21 cellular contexts compared by ENCODE assay signal in genomic region chr16:75086281-75086680, GRCh38. TPM values are rescaled to one million over a fixed set of nuclear protein-coding genes. Genes with fewer than 3 reads are reported as not detected.
DNase-seq lines count a peak whose midpoint lies in the region; ATAC-seq and TF ChIP-seq lines count a peak whose summit lies in the region.
"Had no signal": no experiment of that assay in that cellular context is flagged by ENCODE, and none has a peak within 500 bp of the region (broad histone marks: within the 10 kb centered on the region; RNA-seq: fewer than 3 reads in every experiment).

No MANE protein-coding gene starts in this region.

- no peak overlapping the region for H2BK120ac ChIP-seq in trophoblast cell (ENCODE audit: insufficient read depth, low read length, poor library complexity)

- no peak overlapping the region for H3K18ac ChIP-seq in trophoblast cell (ENCODE audit: low read length)

- H3K27ac Mint-ChIP-seq in immature natural killer cell, result no peak overlapping the region

- H3K27me3 ChIP-seq in Loucy (ENCODE audit: insufficient read depth, low read length, poor library complexity, severe bottlenecking) (no peaks in the 10 kb centered on the region), esophagus squamous epithelium (no peaks in the 10 kb centered on the region), trophoblast cell (ENCODE audit: insufficient read depth, low read length) (no peaks in the 10 kb centered on the region)
- H3K27me3 ChIP-seq: dorsolateral prefrontal cortex, upper lobe of left lung had no signal

- intact Hi-C loops in esophagus squamous epithelium (cut with DNase I), result no loop called here

- H4K8ac ChIP-seq in trophoblast cell (ENCODE audit: low read depth, low read length), result no peak overlapping the region

- H3K23ac ChIP-seq in trophoblast cell (ENCODE audit: low read length), result no peak overlapping the region

- H3K4me2 ChIP-seq in Loucy (ENCODE audit: low read depth, low read length, poor library complexity, severe bottlenecking) (peak overlapping the region; percentile 41), trophoblast cell (ENCODE audit: low read length) (no peak overlapping the region)
- H3K4me2 ChIP-seq: PC-9 had no signal

- no peak overlapping the region for H2BK12ac ChIP-seq in trophoblast cell (ENCODE audit: low read length)

- peaks cover 2 to 5% (median 3%) of the 10 kb centered on the region in 3 donors for H3K27me3 Mint-ChIP-seq in immature natural killer cell (ENCODE audit: low read depth in 3 of 3)
- H3K27me3 Mint-ChIP-seq: brain had no signal

- no peaks in the 10 kb centered on the region for H3K9me2 ChIP-seq in Loucy (replicated peaks; ENCODE audit: low read depth, low read length)

- no peak overlapping the region for H4K91ac ChIP-seq in trophoblast cell (ENCODE audit: low read depth, low read length)

- no peak overlapping the region for H3K4me3 Mint-ChIP-seq in immature natural killer cell
- H3K4me3 Mint-ChIP-seq: brain had no signal

- H3K79me1 ChIP-seq in trophoblast cell (ENCODE audit: low read length), result peaks cover 2% of the 10 kb centered on the region

- TF ChIP-seq CTCF in Loucy (conservative IDR thresholded peaks at IDR 0.05; ENCODE audit: low read length) (no peak), esophagus squamous epithelium (IDR thresholded peaks at IDR 0.05) (no peak)

- H3K36me3 ChIP-seq in Loucy (ENCODE audit: insufficient read depth, low read length) (peaks cover 62% of the 10 kb centered on the region), esophagus squamous epithelium (no peaks in the 10 kb centered on the region), trophoblast cell (ENCODE audit: control insufficient read depth in 1 of 2, insufficient read depth in 2 of 2, low read length in 2 of 2) (peaks cover 0 to 2% of the 10 kb centered on the region in 2 experiments)
- H3K36me3 ChIP-seq: upper lobe of left lung had no signal

- no peak overlapping the region for H2AFZ ChIP-seq in Loucy (ENCODE audit: low read length)
- no peak overlapping the region for H2AFZ ChIP-seq in trophoblast cell (ENCODE audit: insufficient read depth, low read length, poor library complexity)
- H2AFZ ChIP-seq: PC-9 had no signal

- H3K4me1 ChIP-seq in Loucy (ENCODE audit: insufficient read depth, low read length, poor library complexity, severe bottlenecking), result peaks cover 89% of the 10 kb centered on the region
- peaks cover 21 to 79% (median 36%) of the 10 kb centered on the region in 3 donors for H3K4me1 ChIP-seq in esophagus squamous epithelium
- peaks cover 10 to 16% of the 10 kb centered on the region in 2 experiments for H3K4me1 ChIP-seq in trophoblast cell (ENCODE audit: control insufficient read depth in 1 of 2, insufficient read depth in 2 of 2, low read length in 2 of 2)

- H3K9ac ChIP-seq in Loucy (ENCODE audit: low read depth, low read length, poor library complexity, severe bottlenecking), result peak overlapping the region; percentile 64
- no peak overlapping the region for H3K9ac ChIP-seq in trophoblast cell (ENCODE audit: low read length)

- peak overlapping the region; percentile 4 for H3K4ac ChIP-seq in trophoblast cell (ENCODE audit: low read depth, low read length)

- no peaks in the 10 kb centered on the region for H3F3A ChIP-seq in Loucy (ENCODE audit: low read depth)

- H3K27ac ChIP-seq in esophagus squamous epithelium, result peak overlapping the region in 3 of 4 donors; percentile 67 to 82 (median 82)
- no peak overlapping the region for H3K27ac ChIP-seq in trophoblast cell (ENCODE audit: low read depth, low read length)
- H3K27ac ChIP-seq: dorsolateral prefrontal cortex, PC-9, SK-N-MC had no signal

- H3K9me3 Mint-ChIP-seq in immature natural killer cell, result no peaks in the 10 kb centered on the region

- H3K4me1 Mint-ChIP-seq in immature natural killer cell, result no peaks in the 10 kb centered on the region

- DNase-seq in AG08395 (ENCODE audit: low spot score) (peak; percentile 52), esophagus squamous epithelium (lab: John Stamatoyannopoulos, UW) (no peak), trophoblast cell (no peak), immature natural killer cell (no peak)
- DNase-seq: activated T-cell treated with anti-CD3 and anti-CD28 coated beads, Interleukin-2, amount 50 U/mL, for 1 hour; Calu3; dorsolateral prefrontal cortex; H7; MM.1S; NCI-H510A treated with DMSO at 0.1 percent for 48 hours; PC-9; small intestine; upper lobe of left lung had no signal

- no peak overlapping the region for H3K14ac ChIP-seq in trophoblast cell (ENCODE audit: low read length)

- ATAC-seq in HG02798 (IDR thresholded peaks at IDR 0.05; ENCODE audit: poor library complexity, unreplicated experiment), result no peak
- no peak for ATAC-seq in activated CD4-positive, CD25-positive, alpha-beta regulatory T cell treated with anti-CD3 and anti-CD28 coated beads, Interleukin-2, amount 50 U/mL, for 24 hours
- ATAC-seq in HG02973 (IDR thresholded peaks at IDR 0.05; ENCODE audit: unreplicated experiment), result no peak
- ATAC-seq: activated naive CD4-positive, alpha-beta T cell treated with anti-CD3 and anti-CD28 coated beads, Interleukin-2, amount 50 U/mL, for 72 hours; mucosa of descending colon had no signal

- no peak overlapping the region for H3K4me3 ChIP-seq in Loucy (ENCODE audit: low read length, poor library complexity, severe bottlenecking)
- H3K4me3 ChIP-seq in esophagus squamous epithelium, result no peak overlapping the region
- H3K4me3 ChIP-seq in trophoblast cell (ENCODE audit: low read depth, low read length), result no peak overlapping the region
- H3K4me3 ChIP-seq: dorsolateral prefrontal cortex, mucosa of descending colon, PC-9, SK-N-MC, upper lobe of left lung had no signal

- peaks cover 0 to 3% (median 0%) of the 10 kb centered on the region in 3 donors for H3K36me3 Mint-ChIP-seq in immature natural killer cell

- peaks cover 95% of the 10 kb centered on the region for H4K20me1 ChIP-seq in Loucy (ENCODE audit: insufficient read depth, low read length, poor library complexity, severe bottlenecking)

- H3K9me3 ChIP-seq in Loucy (ENCODE audit: insufficient read depth, low read depth, low read length) (no peaks in the 10 kb centered on the region), esophagus squamous epithelium (no peaks in the 10 kb centered on the region), trophoblast cell (ENCODE audit: insufficient read depth, low read depth, low read length) (peaks cover 2% of the 10 kb centered on the region)
- H3K9me3 ChIP-seq: mucosa of descending colon, upper lobe of left lung had no signal

- no peak overlapping the region for H4K12ac ChIP-seq in trophoblast cell (ENCODE audit: low read depth, low read length)

- no peak overlapping the region for H2AK5ac ChIP-seq in trophoblast cell (ENCODE audit: low read length)

- no peak for TF ChIP-seq POLR2A in esophagus squamous epithelium (IDR thresholded peaks at IDR 0.05)

- H3K79me2 ChIP-seq in Loucy (ENCODE audit: insufficient read depth, low read length), result peaks cover 100% of the 10 kb centered on the region
- peaks cover 8% of the 10 kb centered on the region for H3K79me2 ChIP-seq in trophoblast cell (ENCODE audit: control insufficient read depth, insufficient read depth, low read length, poor library complexity)

- no peak overlapping the region for H2BK5ac ChIP-seq in trophoblast cell (ENCODE audit: low read depth, low read length, poor library complexity)

- 29 to 58% methylated on average over 1 of the region's 1 CpG for WGBS in esophagus squamous epithelium, 2 donors
- WGBS in trophoblast cell (ENCODE audit: extremely low coverage, insufficient coverage, insufficient read length), result no CpG with 5 or more reads among the region's 1 CpG

RNA-seq across cellular contexts. Expression of gene LDHD, which starts 30.3 kb away (rescaled TPM):
- total RNA-seq in esophagus squamous epithelium, result 10 to 100 TPM in 2 of 4 donors, 1 to 10 TPM in 2; 3.3 to 20.4 (median 10.4) TPM
- 0.08 and 0.15 TPM in 2 replicates for polyA plus RNA-seq in trophoblast cell (2013)
- polyA plus RNA-seq in immature natural killer cell, result under 1 TPM in 2 of 3 donors, not detected in 1; 0.10 to 0.16 TPM
